Comparison of ENCODE assay signal across 8 cellular contexts in genomic region chr1:235917267-235917811, GRCh38. TPM values are rescaled to one million over a fixed set of nuclear protein-coding genes. Genes with fewer than 3 reads are reported as not detected.
A peak's percentile ranks its signal among the peaks of the same experiment; 100 is the strongest.
DNase-seq lines count a peak whose midpoint lies in the region; ATAC-seq and TF ChIP-seq lines count a peak whose summit lies in the region.

No MANE protein-coding gene starts in this region.

- H3K9me3 Mint-ChIP-seq in activated naive CD8-positive, alpha-beta T cell treated with anti-CD3 and anti-CD28 coated beads, Interleukin-2, amount 10 ng/mL, durations not matched to agents 7 days and 5 days: peaks cover 2% of the 10 kb centered on the region
- no peaks in the 10 kb centered on the region for H3K9me3 Mint-ChIP-seq in H9

- no peak overlapping the region for H4K5ac ChIP-seq in H9 (ENCODE audit: insufficient read length, low read depth, low read length)

- no peak overlapping the region for H2BK12ac ChIP-seq in H9 (ENCODE audit: insufficient read length, low read depth, low read length)

- H3K79me2 ChIP-seq in H9 (ENCODE audit: insufficient read depth, low read length): no peaks in the 10 kb centered on the region

- no peaks in the 10 kb centered on the region for H3K23me2 ChIP-seq in H9 (ENCODE audit: insufficient read length, low read depth, low read length, poor library complexity, severe bottlenecking)

- no peak overlapping the region for H3K23ac ChIP-seq in H9 (ENCODE audit: insufficient read length, low read depth, low read length)

- no peak overlapping the region for H2AFZ ChIP-seq in H9 (ENCODE audit: low read length)

- no peak for TF ChIP-seq CTCF in H9 (conservative IDR thresholded peaks at IDR 0.05)

- H3K18ac ChIP-seq in H9 (ENCODE audit: insufficient read length, low read depth, low read length): no peak overlapping the region

- no peaks in the 10 kb centered on the region for H4K20me1 ChIP-seq in H9 (ENCODE audit: control insufficient read depth, insufficient read depth, insufficient read length)

- no peak overlapping the region for H4K91ac ChIP-seq in H9 (ENCODE audit: insufficient read length, low read depth, low read length)

- no peak overlapping the region for H2BK15ac ChIP-seq in H9 (ENCODE audit: low read depth, low read length)

- H3K27me3 ChIP-seq in right cardiac atrium (ENCODE audit: control insufficient read depth, insufficient read depth) (no peaks in the 10 kb centered on the region), H9 (ENCODE audit: insufficient read depth, low read length) (no peaks in the 10 kb centered on the region)

- no peak overlapping the region for H3K4me2 ChIP-seq in H9 (ENCODE audit: insufficient read depth, insufficient read length, low read length)

- H2BK5ac ChIP-seq in H9 (ENCODE audit: insufficient read length, low read length): no peak overlapping the region

- POLR2A ChIA-PET in activated naive CD8-positive, alpha-beta T cell treated with anti-CD3 and anti-CD28 coated beads, Interleukin-2, amount 10 ng/mL, durations not matched to agents 7 days and 5 days (lab: Charles Lee): interaction anchor here (0.8 kb wide), 1 partner anchor 17 kb away, joined by 7 read pairs; no protein-coding TSS in a partner anchor

- H3K4ac ChIP-seq in H9 (ENCODE audit: low read depth, low read length): no peak overlapping the region

- peaks cover 4% of the 10 kb centered on the region for H3K4me1 ChIP-seq in right cardiac atrium (ENCODE audit: control insufficient read depth, insufficient read depth, low read length)
- peaks cover 2% of the 10 kb centered on the region; the same call in 1 of the 2 replicates for H3K4me1 ChIP-seq in H9 (ENCODE audit: insufficient read depth, low read length)

- H3K4me1 Mint-ChIP-seq in activated naive CD8-positive, alpha-beta T cell treated with anti-CD3 and anti-CD28 coated beads, Interleukin-2, amount 10 ng/mL, durations not matched to agents 7 days and 5 days: peaks cover 18% of the 10 kb centered on the region
- H3K4me1 Mint-ChIP-seq in H9: peaks cover 22 to 30% of the 10 kb centered on the region in 2 experiments

- H3K9me3 ChIP-seq in right cardiac atrium (ENCODE audit: control insufficient read depth, low read length): no peaks in the 10 kb centered on the region
- no peaks in the 10 kb centered on the region for H3K9me3 ChIP-seq in H9 (ENCODE audit: control insufficient read depth, low read depth, low read length)

- ATAC-seq in GM19043 (IDR thresholded peaks at IDR 0.05; ENCODE audit: low read depth, unreplicated experiment): peak; percentile 91
- ATAC-seq in HG03571 (IDR thresholded peaks at IDR 0.05; ENCODE audit: unreplicated experiment): peak; percentile 85
- peak; percentile 78 for ATAC-seq in activated naive CD8-positive, alpha-beta T cell treated with anti-CD3 and anti-CD28 coated beads, Interleukin-2, amount 10 ng/mL, durations not matched to agents 7 days and 5 days (ENCODE audit: low read depth)
- ATAC-seq in right cardiac atrium: peak; percentile 95

- no peaks in the 10 kb centered on the region for H3K27me3 Mint-ChIP-seq in activated naive CD8-positive, alpha-beta T cell treated with anti-CD3 and anti-CD28 coated beads, Interleukin-2, amount 10 ng/mL, durations not matched to agents 7 days and 5 days
- H3K27me3 Mint-ChIP-seq in H9 (ENCODE audit: low read depth): peaks cover 53% of the 10 kb centered on the region

- H4K8ac ChIP-seq in H9 (replicated peaks; ENCODE audit: insufficient read length, low read depth, low read length): no peak overlapping the region

- intact Hi-C loops in right cardiac atrium (cut with DNase I): no loop called here

- no peak overlapping the region for H2BK20ac ChIP-seq in H9 (ENCODE audit: low read depth, low read length, poor library complexity, severe bottlenecking)

- DNase-seq in AG08396 (ENCODE audit: low spot score) (peak; percentile 86), SKM-1 (lab: John Stamatoyannopoulos, UW; ENCODE audit: unreplicated experiment) (peak; percentile 97), right cardiac atrium (peak; percentile 53 to 78 (median 73)), H9 (no peak)
- no peak for DNase-seq in activated naive CD8-positive, alpha-beta T cell treated with anti-CD3 and anti-CD28 coated beads, Interleukin-2, amount 10 ng/mL, durations not matched to agents 7 days and 5 days
- peak; percentile 48 to 62 (median 61) for DNase-seq in stimulated activated CD4-positive, alpha-beta T cell treated with anti-CD3 and anti-CD28 coated beads, Interleukin-12 subunit alpha, Interleukin-12 subunit beta, amount 100 ng/mL, for 48 hours (ENCODE audit: low read depth in 2 of 3, low spot score in 1 of 3)

- H3K9ac ChIP-seq in H9 (ENCODE audit: extremely low read depth, insufficient read length, low read length): no peak overlapping the region

- H3K27ac Mint-ChIP-seq in activated naive CD8-positive, alpha-beta T cell treated with anti-CD3 and anti-CD28 coated beads, Interleukin-2, amount 10 ng/mL, durations not matched to agents 7 days and 5 days: no peak overlapping the region
- no peak overlapping the region for H3K27ac Mint-ChIP-seq in H9

- H3T11ph ChIP-seq in H9 (ENCODE audit: low read length): no peak overlapping the region

- no peak overlapping the region for H2BK120ac ChIP-seq in H9 (ENCODE audit: low read depth, low read length, poor library complexity, severe bottlenecking)

- H3K4me3 ChIP-seq in right cardiac atrium (ENCODE audit: low read length): no peak overlapping the region

- no peaks in the 10 kb centered on the region for H3K36me3 Mint-ChIP-seq in activated naive CD8-positive, alpha-beta T cell treated with anti-CD3 and anti-CD28 coated beads, Interleukin-2, amount 10 ng/mL, durations not matched to agents 7 days and 5 days
- no peaks in the 10 kb centered on the region; a peak in 1 of 7 replicates for H3K36me3 Mint-ChIP-seq in H9 (ENCODE audit: insufficient read depth in 1 of 3, low read depth in 3 of 3)

- H3K4me3 Mint-ChIP-seq in activated naive CD8-positive, alpha-beta T cell treated with anti-CD3 and anti-CD28 coated beads, Interleukin-2, amount 10 ng/mL, durations not matched to agents 7 days and 5 days: peak overlapping the region; percentile 57
- no peak overlapping the region for H3K4me3 Mint-ChIP-seq in H9

- H3K27ac ChIP-seq in right cardiac atrium (ENCODE audit: low read length) (peak overlapping the region; percentile 76), H9 (ENCODE audit: insufficient read length, low read depth, low read length) (no peak overlapping the region)

- H3K79me1 ChIP-seq in H9 (ENCODE audit: insufficient read depth, low read depth, low read length, poor library complexity, severe bottlenecking): no peaks in the 10 kb centered on the region

- H2AK5ac ChIP-seq in H9 (ENCODE audit: insufficient read length, low read length): no peak overlapping the region

- H3K14ac ChIP-seq in H9 (ENCODE audit: insufficient read depth, low read length): no peak overlapping the region

- WGBS in right cardiac atrium: 19% methylated on average over 8 of the region's 8 CpGs
- no CpG with 5 or more reads among the region's 8 CpGs for WGBS in H9 (ENCODE audit: extremely low coverage, insufficient read length, low lambda C conversion rate)

- H3K56ac ChIP-seq in H9 (ENCODE audit: insufficient read length, low read depth, low read length): no peak overlapping the region

RNA-seq across cellular contexts. Expression of gene LYST, which starts 50.6 kb away (rescaled TPM):
- 10 to 100 TPM; 52.8 to 61.2 TPM for total RNA-seq in activated naive CD8-positive, alpha-beta T cell treated with anti-CD3 and anti-CD28 coated beads, Interleukin-2, amount 10 ng/mL, durations not matched to agents 7 days and 5 days
- total RNA-seq in right cardiac atrium: 10 to 100 TPM; 10.0 to 15.3 (median 12.0) TPM
- polyA plus RNA-seq in right cardiac atrium: 3.8 TPM
- 0.13 and 0.57 TPM in 2 replicates for total RNA-seq in H9 (2021)

Comparison
In these comparisons a context has a peak if more than half of its experiments do, and no peak if none do; other contexts are left out.
1. DNase-seq: peak in AG08396 (single experiment), SKM-1 (single experiment), right cardiac atrium (3 of 3) and stimulated activated CD4-positive, alpha-beta T cell treated with anti-CD3 and anti-CD28 coated beads, Interleukin-12 subunit alpha, Interleukin-12 subunit beta, amount 100 ng/mL, for 48 hours (3 of 3); none in activated naive CD8-positive, alpha-beta T cell treated with anti-CD3 and anti-CD28 coated beads, Interleukin-2, amount 10 ng/mL, durations not matched to agents 7 days and 5 days (single experiment) and H9 (single experiment).
2. Peak in every context shown above with its lines, with median percentiles within 50 percentile points of each other: ATAC-seq.